12 cellular contexts compared by ENCODE assay signal in genomic region chr15:31373096-31373865, GRCh38. TPM values are rescaled to one million over a fixed set of nuclear protein-coding genes. Genes with fewer than 3 reads are reported as not detected.
DNase-seq lines count a peak whose midpoint lies in the region; ATAC-seq and TF ChIP-seq lines count a peak whose summit lies in the region.
"Had no signal": no experiment of that assay in that cellular context is flagged by ENCODE, and none has a peak within 500 bp of the region (broad histone marks: within the 10 kb centered on the region; RNA-seq: fewer than 3 reads in every experiment).

No MANE protein-coding gene starts in this region.

- H3K9me3 ChIP-seq in adipocyte (ENCODE audit: control insufficient read depth, low read length) (peaks cover 5% of the 10 kb centered on the region), spleen (peaks cover 0 to 5% (median 0%) of the 10 kb centered on the region in 8 donors)

- H3K36me3 Mint-ChIP-seq in memory B cell = peaks cover 11% of the 10 kb centered on the region

- H3K9me3 Mint-ChIP-seq in memory B cell = no peaks in the 10 kb centered on the region

- H3K9ac ChIP-seq in adipocyte (ENCODE audit: low read length) = peak overlapping the region; percentile 55

- no peak overlapping the region for H3K4me3 ChIP-seq in H7 (ENCODE audit: insufficient read depth, low read depth, low read length)
- H3K4me3 ChIP-seq in adipocyte (ENCODE audit: low read length) = no peak overlapping the region
- H3K4me3 ChIP-seq in spleen = no peak overlapping the region

- H3K4me1 ChIP-seq in adipocyte (ENCODE audit: control insufficient read depth, insufficient read depth, low read length) (peaks cover 49% of the 10 kb centered on the region), spleen (peaks cover 0 to 100% (median 82%) of the 10 kb centered on the region in 6 donors)

- no peaks in the 10 kb centered on the region for H3K27me3 Mint-ChIP-seq in memory B cell

- ATAC-seq in memory B cell (ENCODE audit: low read depth) = no peak
- ATAC-seq in HG02981 (IDR thresholded peaks at IDR 0.05; ENCODE audit: unreplicated experiment) = no peak
- ATAC-seq in HG02884 (IDR thresholded peaks at IDR 0.05; ENCODE audit: unreplicated experiment) = no peak
- ATAC-seq: activated T-cell treated with anti-CD3 and anti-CD28 coated beads, Interleukin-2, amount 50 U/mL, for 4 hours had no signal

- H3K36me3 ChIP-seq in H7 (replicated peaks; ENCODE audit: control insufficient read depth, insufficient read depth, low read length) (no peaks in the 10 kb centered on the region; the same call in none of the 2 replicates), adipocyte (ENCODE audit: control insufficient read depth, insufficient read depth, low read length, severe bottlenecking) (peaks cover 36% of the 10 kb centered on the region), spleen (peaks cover 0 to 70% (median 41%) of the 10 kb centered on the region in 6 donors)

- no peak overlapping the region for H3K4me3 Mint-ChIP-seq in memory B cell
- H3K4me3 Mint-ChIP-seq: activated T-cell treated with anti-CD3 and anti-CD28 coated beads, Interleukin-2, amount 50 U/mL, for 4 hours had no signal

- intact Hi-C loops in spleen (cut with DNase I; ENCODE audit: low total_unique reads) = no loop called here

- 89 to 91% (median 91%) methylated on average over 16 to 23 of the region's 23 CpGs for WGBS in spleen, 5 donors

- TF ChIP-seq CTCF in spleen (IDR thresholded peaks at IDR 0.05 in 8 of 11, conservative IDR thresholded peaks at IDR 0.05 in 3 of 11) = no peak

- H3K27me3 ChIP-seq in H7 (ENCODE audit: control insufficient read depth, insufficient read depth, low read length) (no peaks in the 10 kb centered on the region), adipocyte (replicated peaks; ENCODE audit: control insufficient read depth, insufficient read depth, low read length) (no peaks in the 10 kb centered on the region), spleen (replicated peaks in 1 of 7) (no peaks in the 10 kb centered on the region)

- peak overlapping the region in 4 of 8 donors; percentile 27 to 99 (median 80) for H3K27ac ChIP-seq in spleen

- H3K4me1 Mint-ChIP-seq in memory B cell = peaks cover 30% of the 10 kb centered on the region

- peak; percentile 40 for DNase-seq in H7
- DNase-seq in adipocyte (ENCODE audit: low read depth) = no peak
- no peak for DNase-seq in memory B cell (ENCODE audit: low spot score in 2 of 2)
- DNase-seq in spleen = peak; percentile 66
- DNase-seq in cerebellum (ENCODE audit: low spot score) = no peak
- DNase-seq in activated CD4-positive, alpha-beta T cell treated with anti-CD3 and anti-CD28 coated beads, Interleukin-2, amount 50 U/mL, for 1 hour = no peak
- DNase-seq: activated T-cell treated with anti-CD3 and anti-CD28 coated beads, Interleukin-2, amount 50 U/mL, for 4 hours; AML-193; NCI-H1092; NCI-H2227 treated with DMSO at 0.1 percent for 48 hours had no signal

- peak overlapping the region; percentile 20 for H3K27ac Mint-ChIP-seq in memory B cell

- TF ChIP-seq POLR2A in spleen (IDR thresholded peaks at IDR 0.05) = no peak

RNA-seq across cellular contexts. Expression of gene KLF13, which starts 46.6 kb away (rescaled TPM):
- 29.5 and 36.5 TPM in 2 replicates for total RNA-seq in H7 (2014; rRNA removed; shearing (Covaris generic))
- total RNA-seq in spleen (100 to 1,000 TPM in 1 of 7 donors, 10 to 100 TPM in 6; 71.6 to 111 (median 85.8) TPM), cerebellum (28.9 TPM)
- polyA plus RNA-seq in spleen = 10 to 100 TPM; 21.8 to 43.3 (median 43.1) TPM

Comparison
In these comparisons a context has a peak if more than half of its experiments do, and no peak if none do; other contexts are left out.
1. DNase-seq: peak in H7 (single experiment) and spleen (single experiment); none in adipocyte (single experiment), memory B cell (0 of 2), cerebellum (single experiment) and activated CD4-positive, alpha-beta T cell treated with anti-CD3 and anti-CD28 coated beads, Interleukin-2, amount 50 U/mL, for 1 hour (single experiment).